In the genomic region with DNA sequence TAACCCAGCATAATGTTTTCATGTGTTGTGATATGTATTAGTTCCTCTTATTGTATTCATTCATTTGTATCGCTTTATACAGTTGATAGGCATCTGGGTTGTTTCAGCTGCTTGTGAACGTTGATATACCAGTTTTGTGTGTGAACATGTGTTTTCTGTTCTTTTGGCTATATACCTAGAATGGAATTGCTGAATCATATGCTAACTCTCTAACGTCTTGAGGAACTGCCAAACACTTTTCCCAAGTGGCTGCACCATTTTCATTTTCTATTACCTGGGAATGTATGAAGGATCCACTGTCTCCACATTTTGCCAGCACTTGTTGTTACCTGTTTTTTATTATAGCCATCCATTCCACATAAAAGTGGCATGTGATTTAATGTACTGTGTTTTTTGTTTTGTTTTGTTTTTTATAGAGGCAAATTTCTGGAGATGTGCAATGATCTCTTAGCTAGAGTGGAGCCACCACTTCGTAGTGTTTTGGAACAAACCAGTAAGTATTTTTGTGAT, we compare ENCODE assay signal across 19 cellular contexts.
"Had no signal": no experiment of that assay in that cellular context is flagged by ENCODE, and none has a peak within 500 bp of the region (broad histone marks: within the 10 kb centered on the region; RNA-seq: fewer than 3 reads in every experiment).

No MANE protein-coding gene starts in this region.

- ATAC-seq: left lung; natural killer cell treated with Interleukin-12 subunit alpha and Interleukin-12 subunit beta and Interleukin-15 and Interleukin-18, amount 100 ng/mL, for 72 hours; T-helper 17 cell had no signal

- DNase-seq: activated CD4-positive, alpha-beta T cell treated with anti-CD3 and anti-CD28 coated beads for 48 hours; activated gamma-delta T cell; activated T-cell treated with anti-CD3 and anti-CD28 coated beads, Interleukin-2, amount 50 U/mL, for 1 hour; amniotic stem cell; effector memory CD4-positive, alpha-beta T cell; hippocampal formation; kidney; left lung; mammary epithelial cell; stimulated activated CD4-positive, alpha-beta T cell treated with anti-CD3 and anti-CD28 coated beads, Interleukin-12 subunit alpha, Interleukin-12 subunit beta, amount 100 ng/mL, for 4 hours; stimulated activated CD4-positive, alpha-beta T cell treated with anti-CD3 and anti-CD28 coated beads, Interleukin-2, amount 100 ng/mL, for 24 hours; T-helper 17 cell; uterus; WERI-Rb-1 had no signal

- H3K27me3 Mint-ChIP-seq: activated naive CD8-positive, alpha-beta T cell; brain; dendritic cell treated with granulocyte-macrophage colony-stimulating factor and Interleukin-4, amounts not matched to agents 40 ng/mL and 50 ng/mL, for 4 days; natural killer cell treated with Interleukin-12 subunit alpha and Interleukin-12 subunit beta and Interleukin-15 and Interleukin-18, amount 100 ng/mL, for 72 hours; T-helper 17 cell had no signal

- H3K9me3 Mint-ChIP-seq: brain; dendritic cell treated with granulocyte-macrophage colony-stimulating factor and Interleukin-4, amounts not matched to agents 40 ng/mL and 50 ng/mL, for 4 days; natural killer cell treated with Interleukin-12 subunit alpha and Interleukin-12 subunit beta and Interleukin-15 and Interleukin-18, amount 100 ng/mL, for 72 hours had no signal

- H3K27ac ChIP-seq: left lung, tibial nerve, uterus, WERI-Rb-1 had no signal

- FAIRE-seq: kidney had no signal

- H3K9me3 ChIP-seq: left lung, tibial nerve, uterus had no signal

- H3K4me1 ChIP-seq: left lung, tibial nerve, uterus had no signal

- H3K27me3 ChIP-seq: left lung, tibial nerve, uterus had no signal

- H3K27ac Mint-ChIP-seq: activated naive CD8-positive, alpha-beta T cell; brain; dendritic cell treated with granulocyte-macrophage colony-stimulating factor and Interleukin-4, amounts not matched to agents 40 ng/mL and 50 ng/mL, for 4 days; natural killer cell treated with Interleukin-12 subunit alpha and Interleukin-12 subunit beta and Interleukin-15 and Interleukin-18, amount 100 ng/mL, for 72 hours; T-helper 17 cell had no signal

- H3K4me3 Mint-ChIP-seq: activated naive CD8-positive, alpha-beta T cell; brain; dendritic cell treated with granulocyte-macrophage colony-stimulating factor and Interleukin-4, amounts not matched to agents 40 ng/mL and 50 ng/mL, for 4 days; natural killer cell treated with Interleukin-12 subunit alpha and Interleukin-12 subunit beta and Interleukin-15 and Interleukin-18, amount 100 ng/mL, for 72 hours; T-helper 17 cell had no signal

- H3K4me3 ChIP-seq: left lung, tibial nerve, uterus had no signal
